Comparison of ENCODE assay signal across 8 cellular contexts in genomic region chr5:141560725-141561483, GRCh38. TPM values are rescaled to one million over a fixed set of nuclear protein-coding genes. Genes with fewer than 3 reads are reported as not detected.
A peak's percentile ranks its signal among the peaks of the same experiment; 100 is the strongest.
DNase-seq lines count a peak whose midpoint lies in the region; ATAC-seq and TF ChIP-seq lines count a peak whose summit lies in the region.

No MANE protein-coding gene starts in this region.

- H3K27me3 ChIP-seq in adrenal gland, result no peaks in the 10 kb centered on the region

- no peaks in the 10 kb centered on the region for H3K9me3 ChIP-seq in adrenal gland (replicated peaks in 1 of 3)

- peaks cover 5 to 38% of the 10 kb centered on the region in 2 donors for H3K4me1 ChIP-seq in adrenal gland (replicated peaks in 1 of 2)

- peak in 1 of 2 donors; percentile 59 for TF ChIP-seq POLR2A in adrenal gland (IDR thresholded peaks at IDR 0.05)

- intact Hi-C loops in adrenal gland (cut with DNase I), result loop anchor here (5.0 to 10.0 kb wide), 2 partner anchors 146 to 149 kb away; partner anchors contain the start of genes PCDHGA10 (in 2 of the 2) and PCDHGB7 (in 1 of the 2)
- intact Hi-C loops in Right ventricle myocardium superior (cut with DNase I), result loop anchor here (2.0 to 5.0 kb wide), 3 partner anchors 144 to 314 kb away; partner anchors contain the start of genes PCDHB15, PCDHGB7 and TAF7

- WGBS in adrenal gland, 4 donors, result 24 to 31% (median 29%) methylated on average over 9 of the region's 9 CpGs

- H3K27ac ChIP-seq in adrenal gland, result peak overlapping the region; percentile 41 to 90 (median 89)

- no peaks in the 10 kb centered on the region for H3K36me3 ChIP-seq in adrenal gland (replicated peaks in 1 of 2)

- TF ChIP-seq CTCF in adrenal gland (IDR thresholded peaks at IDR 0.05), result peak; percentile 66 to 98 (median 88)

- DNase-seq in Daoy (ENCODE audit: low read depth) (peak; percentile 93), NCI-H1694 (lab: John Stamatoyannopoulos, UW) (peak; percentile 96), adrenal gland (peak; percentile 83 to 97 (median 92)), Right ventricle myocardium superior (peak; percentile 82), nucleus accumbens (lab: John Stamatoyannopoulos, UW) (peak; percentile 18 to 94 (median 79)), activated T-cell treated with anti-CD3 and anti-CD28 coated beads for 4 hours (no peak), OCI-M2 (lab: John Stamatoyannopoulos, UW; ENCODE audit: unreplicated experiment) (no peak)

- peak; percentile 83 for ATAC-seq in Right ventricle myocardium superior (ENCODE audit: poor library complexity)
- ATAC-seq in HG03139 (IDR thresholded peaks at IDR 0.05; ENCODE audit: unreplicated experiment), result no peak

- peak overlapping the region in 1 of 4 donors; percentile 13 for H3K4me3 ChIP-seq in adrenal gland

RNA-seq across cellular contexts. Expression of gene DIAPH1, which starts 57.9 kb away (rescaled TPM):
- 40.7 and 43.5 TPM in 2 replicates for total RNA-seq in Daoy (2014; rRNA removed; shearing (Covaris generic))
- total RNA-seq in adrenal gland, result 10 to 100 TPM; 44.2 to 91.2 (median 59.0) TPM
- polyA plus RNA-seq in adrenal gland, result 10 to 100 TPM; 30.4 to 35.3 (median 35.0) TPM
- total RNA-seq in Right ventricle myocardium superior, result 32.0 TPM

Comparison
In these comparisons a context has a peak if more than half of its experiments do, and no peak if none do; other contexts are left out.
1. DNase-seq: peak in Daoy (single experiment), NCI-H1694 (single experiment), adrenal gland (7 of 7), Right ventricle myocardium superior (single experiment) and nucleus accumbens (56 of 56); none in activated T-cell treated with anti-CD3 and anti-CD28 coated beads for 4 hours (single experiment) and OCI-M2 (single experiment).